16 cellular contexts compared by ENCODE assay signal in genomic region chr6:168631589-168631988, GRCh38.
"Had no signal": no experiment of that assay in that cellular context is flagged by ENCODE, and none has a peak within 500 bp of the region (broad histone marks: within the 10 kb centered on the region; RNA-seq: fewer than 3 reads in every experiment).

No MANE protein-coding gene starts in this region.

- H3K27ac ChIP-seq: heart right ventricle, right atrium auricular region, tibial artery had no signal

- H3K36me3 ChIP-seq: right atrium auricular region had no signal

- FAIRE-seq: endometrium, frontal cortex, islet of Langerhans had no signal

- DNase-seq: effector memory CD4-positive, alpha-beta T cell; heart right ventricle; hypothalamus; left cardiac atrium; left ventricle myocardium superior; naive thymus-derived CD4-positive, alpha-beta T cell; posterior cingulate gyrus; stimulated activated CD4-positive, alpha-beta T cell treated with anti-CD3 and anti-CD28 coated beads, Interleukin-2, amount 100 ng/mL, for 48 hours; stimulated activated naive CD8-positive, alpha-beta T cell treated with anti-CD3 and anti-CD28 coated beads, Interleukin-15, Interleukin-2, amounts not matched to agents 100 U/mL and 50 U/mL, for 24 hours; tibial artery had no signal

- ATAC-seq: esophagus mucosa; heart right ventricle; left cardiac atrium; left ventricle myocardium superior; naive thymus-derived CD4-positive, alpha-beta T cell; stimulated activated naive CD8-positive, alpha-beta T cell treated with anti-CD3 and anti-CD28 coated beads, Interleukin-15, Interleukin-2, amounts not matched to agents 100 U/mL and 50 U/mL, for 24 hours had no signal

- H3K4me2 ChIP-seq: smooth muscle cell had no signal

- H3K9me3 ChIP-seq: right atrium auricular region, tibial artery had no signal

- H3K4me3 ChIP-seq: heart right ventricle, right atrium auricular region, smooth muscle cell, tibial artery had no signal

- H3K27me3 ChIP-seq: heart right ventricle, right atrium auricular region, tibial artery had no signal
